8 cellular contexts compared by ENCODE assay signal in genomic region chr5:138503487-138504270, GRCh38. TPM values are rescaled to one million over a fixed set of nuclear protein-coding genes. Genes with fewer than 3 reads are reported as not detected.
A peak's percentile ranks its signal among the peaks of the same experiment; 100 is the strongest.
DNase-seq lines count a peak whose midpoint lies in the region; ATAC-seq and TF ChIP-seq lines count a peak whose summit lies in the region.

No MANE protein-coding gene starts in this region.

- peaks cover 11% of the 10 kb centered on the region for H3K36me3 Mint-ChIP-seq in activated CD4-positive, alpha-beta T cell treated with anti-CD3 and anti-CD28 coated beads for 36 hours (ENCODE audit: low read depth)

- peak; percentile 79 for ATAC-seq in activated CD4-positive, alpha-beta T cell treated with anti-CD3 and anti-CD28 coated beads for 36 hours
- ATAC-seq in left colon = peak; percentile 87
- ATAC-seq in stimulated activated naive CD8-positive, alpha-beta T cell treated with anti-CD3 and anti-CD28 coated beads, Interleukin-15, amount 100 ng/mL, for 72 hours = peak; percentile 65
- ATAC-seq in HG02763 (IDR thresholded peaks at IDR 0.05; ENCODE audit: unreplicated experiment) = no peak

- TF ChIP-seq CTCF in choroid plexus epithelial cell (conservative IDR thresholded peaks at IDR 0.05; ENCODE audit: low read depth, low read length) = peak; percentile 85

- POLR2A ChIA-PET in activated CD4-positive, alpha-beta T cell treated with anti-CD3 and anti-CD28 coated beads for 36 hours (lab: Charles Lee) = interaction anchor here (0.7 to 1.5 kb wide), 3 partner anchors 33 to 55 kb away, joined by 3 to 8 read pairs (median 3); partner anchors contain the start of gene EGR1

- no peaks in the 10 kb centered on the region for H3K9me3 Mint-ChIP-seq in activated CD4-positive, alpha-beta T cell treated with anti-CD3 and anti-CD28 coated beads for 36 hours (ENCODE audit: low read depth)
- no peaks in the 10 kb centered on the region for H3K9me3 Mint-ChIP-seq in stimulated activated naive CD8-positive, alpha-beta T cell treated with anti-CD3 and anti-CD28 coated beads, Interleukin-15, amount 100 ng/mL, for 72 hours

- CTCF ChIA-PET in activated CD4-positive, alpha-beta T cell treated with anti-CD3 and anti-CD28 coated beads for 36 hours (lab: Charles Lee) = interaction anchor here (0.5 to 4.8 kb wide), 39 partner anchors 8 to 786 kb away, joined by 3 to 62 read pairs (median 5); partner anchors contain the start of genes CDC25C, EGR1, ETF1 and KIF20A

- no peak overlapping the region for H3K4me3 ChIP-seq in choroid plexus epithelial cell (ENCODE audit: low read depth, low read length)

- H3K27me3 Mint-ChIP-seq in activated CD4-positive, alpha-beta T cell treated with anti-CD3 and anti-CD28 coated beads for 36 hours = no peaks in the 10 kb centered on the region
- H3K27me3 Mint-ChIP-seq in stimulated activated naive CD8-positive, alpha-beta T cell treated with anti-CD3 and anti-CD28 coated beads, Interleukin-15, amount 100 ng/mL, for 72 hours = no peaks in the 10 kb centered on the region

- in situ Hi-C loops in KBM-7 (cut with MboI; ENCODE audit: low pct_unique_long_range_greater_than_20kb, low sequenced_read_pairs) = no loop called here

- H3K4me3 Mint-ChIP-seq in activated CD4-positive, alpha-beta T cell treated with anti-CD3 and anti-CD28 coated beads for 36 hours = no peak overlapping the region
- H3K4me3 Mint-ChIP-seq in stimulated activated naive CD8-positive, alpha-beta T cell treated with anti-CD3 and anti-CD28 coated beads, Interleukin-15, amount 100 ng/mL, for 72 hours = no peak overlapping the region

- peak; percentile 44 for DNase-seq in activated CD4-positive, alpha-beta T cell treated with anti-CD3 and anti-CD28 coated beads for 36 hours
- DNase-seq in activated CD4-positive, alpha-beta T cell treated with anti-CD3 and anti-CD28 coated beads, Interleukin-2, amount 50 U/mL, for 4 hours = no peak
- DNase-seq in KBM-7 = peak; percentile 75
- DNase-seq in RKO (ENCODE audit: low spot score) = peak; percentile 81
- DNase-seq in choroid plexus epithelial cell (ENCODE audit: low read depth) = peak; percentile 82
- peak in 1 of 2 donors; percentile 15 for DNase-seq in left colon
- peak in 1 of 2 donors; percentile 30 for DNase-seq in stimulated activated naive CD8-positive, alpha-beta T cell treated with anti-CD3 and anti-CD28 coated beads, Interleukin-15, amount 100 ng/mL, for 72 hours

- H3K4me1 Mint-ChIP-seq in activated CD4-positive, alpha-beta T cell treated with anti-CD3 and anti-CD28 coated beads for 36 hours = no peaks in the 10 kb centered on the region
- H3K4me1 Mint-ChIP-seq in stimulated activated naive CD8-positive, alpha-beta T cell treated with anti-CD3 and anti-CD28 coated beads, Interleukin-15, amount 100 ng/mL, for 72 hours = no peaks in the 10 kb centered on the region

- H3K27ac Mint-ChIP-seq in activated CD4-positive, alpha-beta T cell treated with anti-CD3 and anti-CD28 coated beads for 36 hours = no peak overlapping the region
- H3K27ac Mint-ChIP-seq in stimulated activated naive CD8-positive, alpha-beta T cell treated with anti-CD3 and anti-CD28 coated beads, Interleukin-15, amount 100 ng/mL, for 72 hours = peak overlapping the region in 1 of 2 donors; percentile 67

- intact Hi-C loops in activated CD4-positive, alpha-beta T cell treated with anti-CD3 and anti-CD28 coated beads for 36 hours (cut with DNase I, micrococcal nuclease) = loop anchor here (1.0 to 2.0 kb wide), 4 partner anchors 39 to 425 kb away; partner anchors contain the start of gene KIF20A (in 1 of the 2)
- intact Hi-C loops in left colon (cut with DNase I, micrococcal nuclease) = loop anchor here (5.0 to 10.0 kb wide), 2 partner anchors 51 to 59 kb away; no protein-coding TSS in a partner anchor

RNA-seq across cellular contexts. Expression of gene EGR1, which starts 38.4 kb away (rescaled TPM):
- total RNA-seq in activated CD4-positive, alpha-beta T cell treated with anti-CD3 and anti-CD28 coated beads for 36 hours = 10 to 100 TPM; 45.3 to 48.8 TPM
- 100 to 1,000 TPM in 1 of 2 donors, 10 to 100 TPM in 1; 29.8 to 102 TPM for total RNA-seq in left colon

RNA-seq across cellular contexts. Expression of gene ETF1, which starts 39.4 kb away (rescaled TPM):
- total RNA-seq in activated CD4-positive, alpha-beta T cell treated with anti-CD3 and anti-CD28 coated beads for 36 hours = 100 to 1,000 TPM; 140 to 156 TPM
- total RNA-seq in left colon = 10 to 100 TPM; 73.5 to 83.3 TPM

Comparison
In these comparisons a context has a peak if more than half of its experiments do, and no peak if none do; other contexts are left out.
1. DNase-seq: peak in activated CD4-positive, alpha-beta T cell treated with anti-CD3 and anti-CD28 coated beads for 36 hours (single experiment), KBM-7 (single experiment), RKO (single experiment) and choroid plexus epithelial cell (single experiment); none in activated CD4-positive, alpha-beta T cell treated with anti-CD3 and anti-CD28 coated beads, Interleukin-2, amount 50 U/mL, for 4 hours (0 of 2).